8 cellular contexts compared by ENCODE assay signal in the genomic region with DNA sequence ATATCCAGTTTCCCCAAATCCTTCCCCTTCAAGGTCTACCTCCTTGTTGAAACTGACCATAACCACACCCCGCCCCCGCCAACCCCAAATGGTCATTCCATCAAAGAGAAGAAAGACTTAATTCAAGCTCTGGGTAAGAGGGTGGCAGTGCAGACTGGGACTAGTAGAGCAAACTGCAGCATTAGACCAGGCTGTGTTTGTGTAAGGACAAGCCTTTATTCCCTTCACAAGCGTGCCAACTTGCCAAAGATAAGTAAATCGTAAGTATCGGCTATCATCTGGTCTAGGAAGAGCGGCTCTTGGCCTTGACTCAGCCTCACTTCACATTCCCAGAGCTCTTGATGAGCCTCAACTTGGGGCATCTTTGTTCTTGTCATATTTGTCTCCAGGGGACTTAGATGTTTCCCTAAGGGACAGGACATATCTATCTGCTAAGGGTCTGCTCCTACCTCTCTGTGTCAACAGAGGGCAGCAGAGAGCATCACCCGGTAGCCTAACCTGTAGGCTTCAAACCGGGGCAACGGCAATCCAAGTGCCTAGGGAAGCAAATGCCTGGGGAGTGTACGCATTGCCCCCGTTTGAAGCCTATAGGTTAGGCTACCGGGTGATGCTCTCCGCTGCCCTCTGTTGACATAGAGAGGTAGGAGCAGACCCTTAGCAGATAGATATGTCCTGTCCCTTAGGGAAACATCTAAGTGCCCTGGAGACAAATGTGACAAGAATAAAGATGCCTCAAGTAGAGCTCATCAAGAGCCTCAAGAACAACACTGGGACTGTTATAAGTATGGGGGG. TPM values are rescaled to one million over a fixed set of nuclear protein-coding genes. Genes with fewer than 3 reads are reported as not detected.
A peak's percentile ranks its signal among the peaks of the same experiment; 100 is the strongest.
DNase-seq lines count a peak whose midpoint lies in the region; FAIRE-seq and TF ChIP-seq lines count a peak whose summit lies in the region.

No MANE protein-coding gene starts in this region.

- H3K9me3 ChIP-seq in parathyroid adenoma (ENCODE audit: control insufficient read depth, low read length) = no peaks in the 10 kb centered on the region

- H3K4me3 Mint-ChIP-seq in activated T-cell treated with anti-CD3 and anti-CD28 coated beads, Interleukin-2, amount 50 U/mL, for 24 hours = no peak overlapping the region

- FAIRE-seq in H54 (lab: Jason Lieb, UNC) (peak; percentile 100), frontal cortex (lab: Jason Lieb, UNC) (no peak)

- H3K27ac Mint-ChIP-seq in activated T-cell treated with anti-CD3 and anti-CD28 coated beads, Interleukin-2, amount 50 U/mL, for 24 hours = no peak overlapping the region

- H3K36me3 Mint-ChIP-seq in activated T-cell treated with anti-CD3 and anti-CD28 coated beads, Interleukin-2, amount 50 U/mL, for 24 hours (ENCODE audit: low read depth) = no peaks in the 10 kb centered on the region

- DNase-seq in GDM1 (lab: John Stamatoyannopoulos, UW) (peak; percentile 77), H54 (ENCODE audit: insufficient read length, low spot score) (peak; percentile 73), LHCN-M2 (ENCODE audit: low read depth) (peak; percentile 65), OCI-M2 (lab: John Stamatoyannopoulos, UW; ENCODE audit: unreplicated experiment) (peak; percentile 14), foreskin fibroblast (peak; percentile 36 to 69), frontal cortex (ENCODE audit: low spot score in 2 of 2) (no peak)
- peak; percentile 69 for DNase-seq in activated T-cell treated with anti-CD3 and anti-CD28 coated beads, Interleukin-2, amount 50 U/mL, for 24 hours

- H3K27me3 Mint-ChIP-seq in activated T-cell treated with anti-CD3 and anti-CD28 coated beads, Interleukin-2, amount 50 U/mL, for 24 hours = peaks cover 33% of the 10 kb centered on the region

- peaks cover 3% of the 10 kb centered on the region for H3K9me3 Mint-ChIP-seq in activated T-cell treated with anti-CD3 and anti-CD28 coated beads, Interleukin-2, amount 50 U/mL, for 24 hours

- H3K4me1 Mint-ChIP-seq in activated T-cell treated with anti-CD3 and anti-CD28 coated beads, Interleukin-2, amount 50 U/mL, for 24 hours (ENCODE audit: low read depth) = no peaks in the 10 kb centered on the region

- H3K9ac ChIP-seq in parathyroid adenoma = no peak overlapping the region

- H3K4me2 ChIP-seq in parathyroid adenoma (ENCODE audit: low read length) = no peak overlapping the region

- H3K4me1 ChIP-seq in parathyroid adenoma = no peaks in the 10 kb centered on the region

- H3K79me2 ChIP-seq in parathyroid adenoma = no peaks in the 10 kb centered on the region

- H3K27ac ChIP-seq in parathyroid adenoma = no peak overlapping the region

- TF ChIP-seq POLR2A in H54 (IDR thresholded peaks at IDR 0.05; ENCODE audit: low read depth, low read length) = no peak

- H2AFZ ChIP-seq in parathyroid adenoma = no peak overlapping the region

- H3K4me3 ChIP-seq in foreskin fibroblast (ENCODE audit: low read depth in 1 of 2, low read length in 2 of 2) = no peak overlapping the region
- no peak overlapping the region for H3K4me3 ChIP-seq in parathyroid adenoma (ENCODE audit: low read depth, low read length)

- no peaks in the 10 kb centered on the region for H3K36me3 ChIP-seq in parathyroid adenoma (ENCODE audit: control insufficient read depth, insufficient read depth, low read length)

- peak; percentile 67 for TF ChIP-seq CTCF in foreskin fibroblast (IDR thresholded peaks at IDR 0.05; ENCODE audit: low read depth, low read length)
- TF ChIP-seq CTCF in parathyroid adenoma (IDR thresholded peaks at IDR 0.05) = peak; percentile 79

- no peaks in the 10 kb centered on the region for H3K27me3 ChIP-seq in parathyroid adenoma (ENCODE audit: control insufficient read depth, insufficient read depth, low read length)

RNA-seq across cellular contexts. Expression of a gene that starts 8.9 kb away (rescaled TPM):
- total RNA-seq in LHCN-M2 (2014; rRNA removed) (18.0 and 18.6 TPM in 2 replicates), frontal cortex (45.7 TPM)
- 10.1 TPM for polyA plus RNA-seq in LHCN-M2 (2012)

Comparison
In these comparisons a context has a peak if more than half of its experiments do, and no peak if none do; other contexts are left out.
1. DNase-seq: peak in GDM1 (single experiment), H54 (single experiment), LHCN-M2 (single experiment), OCI-M2 (single experiment), activated T-cell treated with anti-CD3 and anti-CD28 coated beads, Interleukin-2, amount 50 U/mL, for 24 hours (single experiment) and foreskin fibroblast (2 of 2); none in frontal cortex (0 of 2).